ENCODE assay signal across 25 cellular contexts in the genomic region with DNA sequence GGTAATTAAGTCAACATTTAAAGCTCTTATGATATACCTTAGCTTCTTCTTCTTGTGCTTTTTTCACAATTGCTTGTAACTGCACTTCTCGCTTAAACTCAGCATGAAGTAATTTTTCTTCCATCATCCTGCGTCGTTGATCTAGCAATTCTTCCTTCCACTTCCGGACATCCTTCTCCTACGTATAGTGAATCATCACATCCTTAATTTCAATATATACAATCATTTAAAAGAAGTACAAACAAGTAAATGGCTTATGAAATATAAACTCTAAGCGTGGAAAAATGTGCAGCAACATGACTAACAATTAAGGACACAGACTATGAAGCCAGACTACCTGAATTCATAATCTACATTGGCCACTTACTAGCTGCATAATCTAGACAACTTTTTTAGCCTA.
"Had no signal": no experiment of that assay in that cellular context is flagged by ENCODE, and none has a peak within 500 bp of the region (broad histone marks: within the 10 kb centered on the region; RNA-seq: fewer than 3 reads in every experiment).

No MANE protein-coding gene starts in this region.

- H3K36me3 ChIP-seq: lower lobe of right lung, ovary, upper lobe of left lung had no signal

- H3K4me1 ChIP-seq: lower lobe of right lung, psoas muscle, sigmoid colon, stomach, testis, tibial artery, upper lobe of left lung had no signal

- DNase-seq: effector memory CD4-positive, alpha-beta T cell; hypothalamus; immature natural killer cell; left ventricle myocardium superior; lower lobe of right lung; natural killer cell; occipital lobe; ovary; posterior cingulate gyrus; psoas muscle; right cardiac atrium; sigmoid colon; stimulated activated CD4-positive, alpha-beta T cell treated with anti-CD3 and anti-CD28 coated beads, Interleukin-2, amount 100 ng/mL, for 24 hours; stimulated activated CD4-positive, alpha-beta T cell treated with anti-CD3 and anti-CD28 coated beads, Interleukin-4, amount 100 ng/mL, for 24 hours; stimulated activated naive CD4-positive, alpha-beta T cell treated with Interleukin-2 at 50 U/mL for 16 hours; stomach; testis; tibial artery; upper lobe of left lung had no signal

- H3K27ac ChIP-seq: lower lobe of right lung, ovary, psoas muscle, sigmoid colon, stomach, testis, tibial artery, upper lobe of left lung had no signal

- ATAC-seq: left ventricle myocardium superior; lower lobe of right lung; natural killer cell; psoas muscle; right cardiac atrium; stimulated activated effector memory CD8-positive, alpha-beta T cell treated with anti-CD3 and anti-CD28 coated beads, Interleukin-12 subunit alpha, Interleukin-12 subunit beta, amount 100 ng/mL, for 72 hours had no signal

- H3K27me3 ChIP-seq: ovary, sigmoid colon, stomach, testis, tibial artery, upper lobe of left lung had no signal

- H3K9me3 Mint-ChIP-seq: dendritic cell treated with granulocyte-macrophage colony-stimulating factor and Interleukin-4, amounts not matched to agents 40 ng/mL and 50 ng/mL, for 4 days; immature natural killer cell; natural killer cell; stimulated activated effector memory CD8-positive, alpha-beta T cell treated with anti-CD3 and anti-CD28 coated beads, Interleukin-12 subunit alpha, Interleukin-12 subunit beta, amount 100 ng/mL, for 72 hours had no signal

- H3K27me3 Mint-ChIP-seq: dendritic cell treated with granulocyte-macrophage colony-stimulating factor and Interleukin-4, amounts not matched to agents 40 ng/mL and 50 ng/mL, for 4 days had no signal

- H3K4me3 Mint-ChIP-seq: dendritic cell treated with granulocyte-macrophage colony-stimulating factor and Interleukin-4, amounts not matched to agents 40 ng/mL and 50 ng/mL, for 4 days; immature natural killer cell; natural killer cell; stimulated activated effector memory CD8-positive, alpha-beta T cell treated with anti-CD3 and anti-CD28 coated beads, Interleukin-12 subunit alpha, Interleukin-12 subunit beta, amount 100 ng/mL, for 72 hours had no signal

- H3K4me1 Mint-ChIP-seq: immature natural killer cell, natural killer cell had no signal

- FAIRE-seq: colon, frontal cortex, keratinocyte, urothelium cell line had no signal

- H3K27ac Mint-ChIP-seq: dendritic cell treated with granulocyte-macrophage colony-stimulating factor and Interleukin-4, amounts not matched to agents 40 ng/mL and 50 ng/mL, for 4 days; immature natural killer cell; natural killer cell; stimulated activated effector memory CD8-positive, alpha-beta T cell treated with anti-CD3 and anti-CD28 coated beads, Interleukin-12 subunit alpha, Interleukin-12 subunit beta, amount 100 ng/mL, for 72 hours had no signal

- H3K36me3 Mint-ChIP-seq: natural killer cell had no signal

- H3K4me3 ChIP-seq: lower lobe of right lung, ovary, psoas muscle, sigmoid colon, stomach, testis, tibial artery, upper lobe of left lung had no signal

- H3K9me3 ChIP-seq: lower lobe of right lung, ovary, sigmoid colon, stomach, testis, tibial artery, upper lobe of left lung had no signal
